Comparison of ENCODE assay signal across 14 cellular contexts in the genomic region with DNA sequence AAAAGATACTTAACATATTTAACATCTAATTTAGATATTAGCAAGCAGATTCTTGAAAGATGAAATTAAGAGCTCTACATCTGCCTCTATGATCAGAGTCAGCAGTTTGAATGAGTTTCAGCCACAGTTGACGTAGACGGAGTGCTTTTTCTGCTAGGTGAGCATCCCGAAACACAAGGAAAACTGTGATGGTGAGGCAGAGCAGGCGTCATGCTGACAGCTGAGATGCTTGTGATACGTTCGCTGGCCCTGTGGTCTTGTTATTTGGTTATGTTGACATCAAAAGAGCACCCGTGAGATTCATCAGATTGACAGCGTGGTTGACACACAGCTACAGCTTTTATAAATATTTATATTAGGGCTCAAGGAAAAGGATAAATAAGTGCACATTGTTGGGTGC. TPM values are rescaled to one million over a fixed set of nuclear protein-coding genes. Genes with fewer than 3 reads are reported as not detected.
DNase-seq lines count a peak whose midpoint lies in the region; ATAC-seq and TF ChIP-seq lines count a peak whose summit lies in the region.
"Had no signal": no experiment of that assay in that cellular context is flagged by ENCODE, and none has a peak within 500 bp of the region (broad histone marks: within the 10 kb centered on the region; RNA-seq: fewer than 3 reads in every experiment).

No MANE protein-coding gene starts in this region.

- no peak overlapping the region for H3K4me3 Mint-ChIP-seq in activated CD4-positive, alpha-beta T cell treated with anti-CD3 and anti-CD28 coated beads, Interleukin-2, amount 10 ng/mL, durations not matched to agents 7 days and 5 days
- H3K4me3 Mint-ChIP-seq: CD4-positive, alpha-beta memory T cell; IgD-negative memory B cell had no signal

- no peak overlapping the region for H2AK5ac ChIP-seq in IMR-90 (ENCODE audit: low read depth, low read length)

- TF ChIP-seq RAD21 in IMR-90 (IDR thresholded peaks at IDR 0.05; ENCODE audit: low read length) = no peak

- no peak overlapping the region for H2BK15ac ChIP-seq in IMR-90 (ENCODE audit: low read depth, low read length)

- TF ChIP-seq CTCF in IMR-90 (conservative IDR thresholded peaks at IDR 0.05; ENCODE audit: low read depth, low read length) (no peak), MM.1S (IDR thresholded peaks at IDR 0.05; ENCODE audit: low read length) (no peak), fibroblast of villous mesenchyme (IDR thresholded peaks at IDR 0.05; ENCODE audit: insufficient read depth, low read depth, low read length) (no peak)

- H2BK5ac ChIP-seq in IMR-90 (ENCODE audit: low read depth, low read length, poor library complexity, severe bottlenecking) = no peak overlapping the region

- in situ Hi-C loops in IMR-90 (cut with MboI; ENCODE audit: low sequenced_read_pairs) = no loop called here

- WGBS in IMR-90 (ENCODE audit: extremely low coverage in 2 of 2, insufficient read length in 1 of 2), 2 experiments = 27% methylated on average over 6 of the region's 8 CpGs; no CpG with 5 or more reads in 1 of the 2 experiments

- H3K4me1 ChIP-seq in IMR-90 (ENCODE audit: control insufficient read depth, insufficient read depth, low read length) = no peaks in the 10 kb centered on the region; the same call in 1 of the 2 replicates
- H3K4me1 ChIP-seq in MM.1S (ENCODE audit: low read length) = peaks cover 6% of the 10 kb centered on the region
- H3K4me1 ChIP-seq: A549 had no signal

- peaks cover 6% of the 10 kb centered on the region; the same call in 1 of the 2 replicates for H3F3A ChIP-seq in MM.1S (ENCODE audit: insufficient read depth, low read length)

- H4K91ac ChIP-seq in IMR-90 (ENCODE audit: insufficient read depth, low read depth, low read length) = no peak overlapping the region

- CTCF ChIA-PET in IMR-90 (lab: Yijun Ruan, JAX) = interaction anchor here (1.1 kb wide), 1 partner anchor 15 kb away, joined by 3 read pairs; no protein-coding TSS in a partner anchor
- CTCF ChIA-PET in activated CD4-positive, alpha-beta T cell treated with anti-CD3 and anti-CD28 coated beads, Interleukin-2, amount 10 ng/mL, durations not matched to agents 7 days and 5 days (lab: Charles Lee) = no interaction called here

- peak overlapping the region; percentile 59; the same call in 1 of the 2 replicates for H3K23ac ChIP-seq in IMR-90 (ENCODE audit: low read depth, low read length)

- DNase-seq in IMR-90 = peak; percentile 11
- peak; percentile 94 for DNase-seq in MM.1S
- DNase-seq in SK-N-DZ (ENCODE audit: low spot score) = peak; percentile 89
- peak; percentile 29 for DNase-seq in fibroblast of villous mesenchyme (ENCODE audit: low read depth)
- no peak for DNase-seq in activated CD4-positive, alpha-beta T cell treated with anti-CD3 and anti-CD28 coated beads, Interleukin-2, amount 10 ng/mL, durations not matched to agents 7 days and 5 days
- no peak for DNase-seq in Right ventricle myocardium superior
- no peak for DNase-seq in activated CD4-positive, alpha-beta T cell treated with anti-CD3 and anti-CD28 coated beads for 1 hour
- DNase-seq: BE2C; CD4-positive, alpha-beta memory T cell; DND-41; GDM1 had no signal

- no peaks in the 10 kb centered on the region; the same call in 1 of the 2 replicates for H3K9me3 ChIP-seq in IMR-90 (ENCODE audit: control insufficient read depth, insufficient read depth, low read length)
- no peaks in the 10 kb centered on the region for H3K9me3 ChIP-seq in MM.1S (replicated peaks; ENCODE audit: insufficient read depth, low read length)
- H3K9me3 ChIP-seq: A549 had no signal

- no peak for ATAC-seq in IMR-90 (ENCODE audit: low read depth)
- no peak for ATAC-seq in Right ventricle myocardium superior (ENCODE audit: poor library complexity)
- ATAC-seq: A549 had no signal

- H3K4me2 ChIP-seq in IMR-90 (ENCODE audit: low read depth, low read length) (no peak overlapping the region), MM.1S (ENCODE audit: low read depth, low read length) (peak overlapping the region; percentile 1; the same call in 1 of the 2 replicates)
- H3K4me2 ChIP-seq: A549 had no signal

- no peak overlapping the region for H3K56ac ChIP-seq in IMR-90 (ENCODE audit: extremely low read depth, insufficient read depth, low read length)

- BruUV-seq in IMR-90 (replicated peaks; lab: Mats Ljungman, UMichigan) = no TSS peak

- H4K20me1 ChIP-seq in IMR-90 (ENCODE audit: insufficient read depth, low read length) (no peaks in the 10 kb centered on the region), MM.1S (ENCODE audit: insufficient read depth, low read length) (no peaks in the 10 kb centered on the region)

- no peak overlapping the region for H3K18ac ChIP-seq in IMR-90 (ENCODE audit: low read depth, low read length)

- H3K79me2 ChIP-seq in MM.1S (ENCODE audit: low read length) = no peaks in the 10 kb centered on the region

- H3K36me3 ChIP-seq in IMR-90 (ENCODE audit: control insufficient read depth, insufficient read depth, low read length) = no peaks in the 10 kb centered on the region
- H3K36me3 ChIP-seq in MM.1S (replicated peaks; ENCODE audit: insufficient read depth, low read length) = no peaks in the 10 kb centered on the region
- H3K36me3 ChIP-seq: BE2C had no signal

- no peak overlapping the region for H2BK120ac ChIP-seq in IMR-90 (ENCODE audit: low read depth, low read length)

- POLR2A ChIA-PET in IMR-90 (lab: Charles Lee; ENCODE audit: unreplicated experiment) = no interaction called here
- POLR2A ChIA-PET in activated CD4-positive, alpha-beta T cell treated with anti-CD3 and anti-CD28 coated beads, Interleukin-2, amount 10 ng/mL, durations not matched to agents 7 days and 5 days (lab: Charles Lee) = no interaction called here

- dilution Hi-C loops in IMR-90 (cut with HindIII; ENCODE audit: low sequenced_read_pairs, unreplicated experiment) = no loop called here

- H3K27ac ChIP-seq in IMR-90 (ENCODE audit: insufficient read depth, low read length) (no peak overlapping the region), MM.1S (ENCODE audit: low read length) (peak overlapping the region; percentile 78)
- H3K27ac ChIP-seq: A549, C4-2B had no signal

- H3K79me1 ChIP-seq in IMR-90 (ENCODE audit: low read depth in 1 of 2, low read length in 2 of 2) = no peaks in the 10 kb centered on the region

- no peak overlapping the region for H3K14ac ChIP-seq in IMR-90 (replicated peaks; ENCODE audit: low read depth, low read length)

- H3K27me3 ChIP-seq in IMR-90 (ENCODE audit: control insufficient read depth, insufficient read depth, low read length) (peaks cover 14% of the 10 kb centered on the region), MM.1S (replicated peaks; ENCODE audit: insufficient read depth, low read length) (no peaks in the 10 kb centered on the region)
- H3K27me3 ChIP-seq: BE2C had no signal

- H3K27ac Mint-ChIP-seq in activated CD4-positive, alpha-beta T cell treated with anti-CD3 and anti-CD28 coated beads, Interleukin-2, amount 10 ng/mL, durations not matched to agents 7 days and 5 days = no peak overlapping the region
- H3K27ac Mint-ChIP-seq: CD4-positive, alpha-beta memory T cell; IgD-negative memory B cell had no signal

- H3K4me1 Mint-ChIP-seq in activated CD4-positive, alpha-beta T cell treated with anti-CD3 and anti-CD28 coated beads, Interleukin-2, amount 10 ng/mL, durations not matched to agents 7 days and 5 days = no peaks in the 10 kb centered on the region
- H3K4me1 Mint-ChIP-seq: CD4-positive, alpha-beta memory T cell; IgD-negative memory B cell had no signal

- H3K4me3 ChIP-seq in IMR-90 (ENCODE audit: insufficient read depth, low read depth, low read length) = no peak overlapping the region
- no peak overlapping the region for H3K4me3 ChIP-seq in MM.1S (ENCODE audit: low read length)
- H3K4me3 ChIP-seq in fibroblast of villous mesenchyme (ENCODE audit: low read depth, low read length) = no peak overlapping the region
- H3K4me3 ChIP-seq: A549 had no signal

- H4K8ac ChIP-seq in IMR-90 (ENCODE audit: low read depth in 2 of 2, low read length in 2 of 2) = no peak overlapping the region

- no peaks in the 10 kb centered on the region for H3K36me3 Mint-ChIP-seq in activated CD4-positive, alpha-beta T cell treated with anti-CD3 and anti-CD28 coated beads, Interleukin-2, amount 10 ng/mL, durations not matched to agents 7 days and 5 days (ENCODE audit: low read depth)
- H3K36me3 Mint-ChIP-seq: CD4-positive, alpha-beta memory T cell; IgD-negative memory B cell had no signal

- H2AFZ ChIP-seq in IMR-90 (replicated peaks; ENCODE audit: low read length, poor library complexity) (no peak overlapping the region), MM.1S (ENCODE audit: low read length) (0 out of 2 replicates have a peak overlapping the region, but pooled peaks have one; percentile 20)

- no peak overlapping the region for H2BK20ac ChIP-seq in IMR-90 (ENCODE audit: low read depth, low read length)

- intact Hi-C loops in IMR-90 (cut with micrococcal nuclease) (no loop called here), Right ventricle myocardium superior (cut with DNase I) (no loop called here)

- H3K9me1 ChIP-seq in IMR-90 (ENCODE audit: insufficient read depth, low read length) = peaks cover 2% of the 10 kb centered on the region; the same call in 1 of the 2 replicates

- H3K9me3 Mint-ChIP-seq in activated CD4-positive, alpha-beta T cell treated with anti-CD3 and anti-CD28 coated beads, Interleukin-2, amount 10 ng/mL, durations not matched to agents 7 days and 5 days = no peaks in the 10 kb centered on the region

- H3K9me2 ChIP-seq in MM.1S (replicated peaks; ENCODE audit: insufficient read depth, low read length) = no peaks in the 10 kb centered on the region

- no peak for TF ChIP-seq POLR2A in IMR-90 (IDR thresholded peaks at IDR 0.05; ENCODE audit: low read depth, low read length)

- no peak overlapping the region for H4K5ac ChIP-seq in IMR-90 (ENCODE audit: low read depth, low read length)

- no peak overlapping the region for H3K9ac ChIP-seq in IMR-90 (ENCODE audit: low read depth, low read length)
- H3K9ac ChIP-seq in MM.1S (ENCODE audit: low read length) = peak overlapping the region; percentile 59

- H2AK9ac ChIP-seq in IMR-90 (replicated peaks; ENCODE audit: low read depth, low read length, poor library complexity) = no peak overlapping the region

- H3K27me3 Mint-ChIP-seq in activated CD4-positive, alpha-beta T cell treated with anti-CD3 and anti-CD28 coated beads, Interleukin-2, amount 10 ng/mL, durations not matched to agents 7 days and 5 days = peaks cover 65% of the 10 kb centered on the region

- no peak overlapping the region for H3K4ac ChIP-seq in IMR-90 (ENCODE audit: low read depth, low read length)

TF ChIP-seq in IMR-90, 13 proteins besides CTCF, POLR2A, EP300 and RAD21 (continues in another document):
- no peak for TF ChIP-seq FOS (IDR thresholded peaks at IDR 0.05; ENCODE audit: low read depth, low read length)

RNA-seq across cellular contexts. Expression of gene GOLGA8B, which starts 19.6 kb away (rescaled TPM):
- total RNA-seq in IMR-90 (2012; rRNA removed) (6.4 and 7.7 TPM in 2 replicates), fibroblast of villous mesenchyme (32.9 and 33.7 TPM in 2 replicates), Right ventricle myocardium superior (9.1 TPM)
- polyA plus RNA-seq in IMR-90 (2012; rRNA removed) = 27.1 and 31.6 TPM in 2 replicates
- 2.9 and 3.4 TPM in 2 replicates for polyA plus RNA-seq in IMR-90 (2012; cell fraction: cytosol; rRNA removed)
- polyA plus RNA-seq in IMR-90 (2012; cell fraction: nucleus; rRNA removed; ENCODE audit: low replicate concordance) = 293 and 552 TPM in 2 replicates
- 63.0 and 73.7 TPM in 2 replicates for polyA plus RNA-seq in SK-N-DZ (2014; cell fraction: cytosol; rRNA removed)
- 569 and 650 TPM in 2 replicates for polyA plus RNA-seq in SK-N-DZ (2014; cell fraction: nucleus; rRNA removed)
- 100 to 1,000 TPM; 111 to 130 TPM for total RNA-seq in activated CD4-positive, alpha-beta T cell treated with anti-CD3 and anti-CD28 coated beads, Interleukin-2, amount 10 ng/mL, durations not matched to agents 7 days and 5 days

Comparison
In these comparisons a context has a peak if more than half of its experiments do, and no peak if none do; other contexts are left out.
1. DNase-seq: peak in IMR-90 (single experiment), MM.1S (single experiment), SK-N-DZ (single experiment) and fibroblast of villous mesenchyme (single experiment); none in activated CD4-positive, alpha-beta T cell treated with anti-CD3 and anti-CD28 coated beads, Interleukin-2, amount 10 ng/mL, durations not matched to agents 7 days and 5 days (single experiment), Right ventricle myocardium superior (single experiment) and activated CD4-positive, alpha-beta T cell treated with anti-CD3 and anti-CD28 coated beads for 1 hour (single experiment).